ENCODE assay signal across 5 cellular contexts in genomic region chr19:49473501-49473867, GRCh38. TPM values are rescaled to one million over a fixed set of nuclear protein-coding genes. Genes with fewer than 3 reads are reported as not detected.
DNase-seq lines count a peak whose midpoint lies in the region; ATAC-seq, FAIRE-seq and TF ChIP-seq lines count a peak whose summit lies in the region.
"Not testable (repeated sequence)": the region's sequence is repeated elsewhere in the genome, so short reads cannot be mapped to it uniquely, and the experiment has no call there.

No MANE protein-coding gene starts in this region.

- peak overlapping the region; percentile 70 to 82 for H3K27ac ChIP-seq in prostate gland

- FAIRE-seq in bronchial epithelial cell (lab: Jason Lieb, UNC), result not testable (repeated sequence)

- not testable (repeated sequence) for TF ChIP-seq POLR2A in prostate gland (IDR thresholded peaks at IDR 0.05)

- H3K27me3 ChIP-seq in bronchial epithelial cell (ENCODE audit: control insufficient read depth, insufficient read depth, low read length); prostate gland (replicated peaks; ENCODE audit: insufficient read depth): not testable (repeated sequence)

- intact Hi-C loops in activated CD4-positive, alpha-beta T cell treated with anti-CD3 and anti-CD28 coated beads for 36 hours (cut with DNase I, micrococcal nuclease); prostate gland (cut with DNase I): not testable (repeated sequence)

- DNase-seq in HFFc6; activated CD4-positive, alpha-beta T cell treated with anti-CD3 and anti-CD28 coated beads for 36 hours; bronchial epithelial cell (ENCODE audit: low read depth); immature natural killer cell; prostate gland (ENCODE audit: low spot score): not testable (repeated sequence)

- POLR2A ChIA-PET in activated CD4-positive, alpha-beta T cell treated with anti-CD3 and anti-CD28 coated beads for 36 hours (lab: Charles Lee), result interaction anchor here (0.5 to 1.4 kb wide), 5 partner anchors 17 to 432 kb away, joined by 3 to 4 read pairs (median 3); no protein-coding TSS in a partner anchor

- CTCF ChIA-PET in activated CD4-positive, alpha-beta T cell treated with anti-CD3 and anti-CD28 coated beads for 36 hours (lab: Charles Lee), result interaction anchor here (0.8 to 2.2 kb wide), 8 partner anchors 14 to 91 kb away, joined by 3 to 7 read pairs (median 4); no protein-coding TSS in a partner anchor

- H3K4me1 Mint-ChIP-seq in HFFc6 (ENCODE audit: low read depth), result peaks cover 29% of the 10 kb centered on the region
- H3K4me1 Mint-ChIP-seq in activated CD4-positive, alpha-beta T cell treated with anti-CD3 and anti-CD28 coated beads for 36 hours, result peaks cover 60% of the 10 kb centered on the region
- peaks cover 64 to 69% of the 10 kb centered on the region in 2 donors for H3K4me1 Mint-ChIP-seq in immature natural killer cell

- H3K27me3 Mint-ChIP-seq in HFFc6 (ENCODE audit: insufficient read depth); activated CD4-positive, alpha-beta T cell treated with anti-CD3 and anti-CD28 coated beads for 36 hours: not testable (repeated sequence)
- peaks cover 15 to 26% (median 18%) of the 10 kb centered on the region in 3 donors for H3K27me3 Mint-ChIP-seq in immature natural killer cell (ENCODE audit: low read depth in 3 of 3)

- H3K9me3 ChIP-seq in prostate gland, result not testable (repeated sequence)

- TF ChIP-seq CTCF in HFFc6 (IDR thresholded peaks at IDR 0.05); bronchial epithelial cell (IDR thresholded peaks at IDR 0.05; ENCODE audit: insufficient read depth, low read length, severe bottlenecking); prostate gland (IDR thresholded peaks at IDR 0.05): not testable (repeated sequence)

- H3K4me3 Mint-ChIP-seq in HFFc6 (peak overlapping the region; percentile 89), immature natural killer cell (peak overlapping the region; percentile 84 to 95 (median 91))
- peak overlapping the region; percentile 73 for H3K4me3 Mint-ChIP-seq in activated CD4-positive, alpha-beta T cell treated with anti-CD3 and anti-CD28 coated beads for 36 hours

- ATAC-seq in activated CD4-positive, alpha-beta T cell treated with anti-CD3 and anti-CD28 coated beads for 36 hours, result not testable (repeated sequence)

- peak overlapping the region; percentile 54 for H3K4me3 ChIP-seq in bronchial epithelial cell (ENCODE audit: low read depth, low read length)
- H3K4me3 ChIP-seq in prostate gland, result not testable (repeated sequence)

- H3K27ac Mint-ChIP-seq in HFFc6, result peak overlapping the region; percentile 84; the same call in 1 of the 2 replicates
- peak overlapping the region; percentile 84 for H3K27ac Mint-ChIP-seq in activated CD4-positive, alpha-beta T cell treated with anti-CD3 and anti-CD28 coated beads for 36 hours
- H3K27ac Mint-ChIP-seq in immature natural killer cell, result peak overlapping the region; percentile 85 to 98 (median 96)

- H3K4me1 ChIP-seq in prostate gland (replicated peaks), result not testable (repeated sequence)

- WGBS in prostate gland, result 68% methylated on average over 9 of the region's 9 CpGs

- not testable (repeated sequence) for H3K36me3 ChIP-seq in bronchial epithelial cell (ENCODE audit: control insufficient read depth, insufficient read depth, low read length); prostate gland

- not testable (repeated sequence) for H3K9me3 Mint-ChIP-seq in HFFc6; activated CD4-positive, alpha-beta T cell treated with anti-CD3 and anti-CD28 coated beads for 36 hours (ENCODE audit: low read depth); immature natural killer cell

- not testable (repeated sequence) for H3K36me3 Mint-ChIP-seq in HFFc6 (ENCODE audit: low read depth); activated CD4-positive, alpha-beta T cell treated with anti-CD3 and anti-CD28 coated beads for 36 hours (ENCODE audit: low read depth); immature natural killer cell

RNA-seq across cellular contexts. Expression of gene FLT3LG, which starts 0.5 kb away (rescaled TPM):
- 10 to 100 TPM in 2 of 6 experiments, 1 to 10 TPM in 4; 4.9 to 12.5 (median 9.4) TPM for total RNA-seq in HFFc6 (2021; fragmentation: NEBNext Ultra II Directional; extraction: Animal tissue kit (Norgen Biotek cat#: 25700))
- total RNA-seq in activated CD4-positive, alpha-beta T cell treated with anti-CD3 and anti-CD28 coated beads for 36 hours, result 10 to 100 TPM; 38.6 to 43.2 TPM
- total RNA-seq in bronchial epithelial cell, result not detected in 2 replicates
- 10 to 100 TPM; 22.6 to 36.6 (median 28.3) TPM for polyA plus RNA-seq in immature natural killer cell
- total RNA-seq in prostate gland, result 10 to 100 TPM in 1 of 2 donors, 1 to 10 TPM in 1; 2.9 to 10.7 TPM

RNA-seq across cellular contexts. Expression of gene RPL13A, which starts 13.9 kb away (rescaled TPM):
- total RNA-seq in HFFc6 (2021; fragmentation: NEBNext Ultra II Directional; extraction: Animal tissue kit (Norgen Biotek cat#: 25700)), result 1,000 to 10,000 TPM; 2,015 to 2,373 (median 2,179) TPM
- total RNA-seq in activated CD4-positive, alpha-beta T cell treated with anti-CD3 and anti-CD28 coated beads for 36 hours, result 1,000 to 10,000 TPM; 3,861 to 3,967 TPM
- total RNA-seq in bronchial epithelial cell (3,501 and 4,161 TPM in 2 replicates), prostate gland (1,000 to 10,000 TPM; 2,414 to 3,956 TPM)
- 1,000 to 10,000 TPM in 2 of 3 donors, 100 to 1,000 TPM in 1; 840 to 2,055 (median 1,247) TPM for polyA plus RNA-seq in immature natural killer cell

RNA-seq across cellular contexts. Expression of gene ALDH16A1, which starts 20.5 kb away (rescaled TPM):
- 10 to 100 TPM; 13.9 to 23.0 (median 19.8) TPM for total RNA-seq in HFFc6 (2021; fragmentation: NEBNext Ultra II Directional; extraction: Animal tissue kit (Norgen Biotek cat#: 25700))
- 10 to 100 TPM; 26.8 to 33.3 TPM for total RNA-seq in activated CD4-positive, alpha-beta T cell treated with anti-CD3 and anti-CD28 coated beads for 36 hours
- 17.5 and 29.2 TPM in 2 replicates for total RNA-seq in bronchial epithelial cell
- polyA plus RNA-seq in immature natural killer cell, result 10 to 100 TPM; 37.2 to 57.0 (median 42.4) TPM
- total RNA-seq in prostate gland, result 10 to 100 TPM; 24.3 to 42.0 TPM

RNA-seq across cellular contexts. Expression of gene PIH1D1, which starts 21.9 kb away (rescaled TPM):
- total RNA-seq in HFFc6 (2021; fragmentation: NEBNext Ultra II Directional; extraction: Animal tissue kit (Norgen Biotek cat#: 25700)), result 10 to 100 TPM; 55.8 to 65.6 (median 57.5) TPM
- total RNA-seq in activated CD4-positive, alpha-beta T cell treated with anti-CD3 and anti-CD28 coated beads for 36 hours, result 100 to 1,000 TPM; 117 to 138 TPM
- 72.8 and 115 TPM in 2 replicates for total RNA-seq in bronchial epithelial cell
- 10 to 100 TPM; 91.4 to 97.6 (median 93.3) TPM for polyA plus RNA-seq in immature natural killer cell
- 100 to 1,000 TPM in 1 of 2 donors, 10 to 100 TPM in 1; 93.0 to 123 TPM for total RNA-seq in prostate gland

RNA-seq across cellular contexts. Expression of gene RPS11, which starts 22.8 kb away (rescaled TPM):
- 1,000 to 10,000 TPM; 1,343 to 1,545 (median 1,429) TPM for total RNA-seq in HFFc6 (2021; fragmentation: NEBNext Ultra II Directional; extraction: Animal tissue kit (Norgen Biotek cat#: 25700))
- total RNA-seq in activated CD4-positive, alpha-beta T cell treated with anti-CD3 and anti-CD28 coated beads for 36 hours, result 1,000 to 10,000 TPM; 2,778 to 3,370 TPM
- total RNA-seq in bronchial epithelial cell, result 4,057 and 8,908 TPM in 2 replicates
- 1,000 to 10,000 TPM; 1,178 to 2,153 (median 1,290) TPM for polyA plus RNA-seq in immature natural killer cell
- 1,000 to 10,000 TPM; 4,118 to 4,499 TPM for total RNA-seq in prostate gland
